In genomic region chr11:45287316-45287903, GRCh38 we compare ENCODE assay signal across 3 cellular contexts.
TF ChIP-seq lines count a peak whose summit lies in the region.

No MANE protein-coding gene starts in this region.

TF ChIP-seq in SK-N-SH, 30 proteins besides CTCF, POLR2A, EP300 and RAD21 (continued from another document):
- TF ChIP-seq REST (IDR thresholded peaks at IDR 0.05; ENCODE audit: low read depth, low read length) (peak; percentile 44; the same call in 1 of the 2 replicates), MEF2A (IDR thresholded peaks at IDR 0.05; ENCODE audit: borderline replicate concordance, low read depth) (no peak), GATA2 (CRISPR knock-in tag; IDR thresholded peaks at IDR 0.05) (no peak), ZBTB33 (IDR thresholded peaks at IDR 0.05; ENCODE audit: borderline replicate concordance, low read depth) (no peak)

TF ChIP-seq in SK-N-SH treated with all-trans-retinoic acid at 6 μM for 48 hours, 23 proteins besides CTCF, POLR2A, EP300 and RAD21 (continued from another document):
- no peak for TF ChIP-seq CSRNP3 (CRISPR knock-in tag; IDR thresholded peaks at IDR 0.05)
- no peak for TF ChIP-seq TOX (CRISPR knock-in tag; IDR thresholded peaks at IDR 0.05; ENCODE audit: borderline replicate concordance)
- TF ChIP-seq SNAI2 (CRISPR knock-in tag; IDR thresholded peaks at IDR 0.05) = no peak
- no peak for TF ChIP-seq ISL1 (CRISPR knock-in tag; IDR thresholded peaks at IDR 0.05)
- no peak for TF ChIP-seq CREB5 (CRISPR knock-in tag; IDR thresholded peaks at IDR 0.05; ENCODE audit: low read depth)
- TF ChIP-seq TSHZ2 (CRISPR knock-in tag; IDR thresholded peaks at IDR 0.05) = no peak
- TF ChIP-seq ARNTL (CRISPR knock-in tag; IDR thresholded peaks at IDR 0.05; ENCODE audit: borderline replicate concordance, low read depth) = no peak
- TF ChIP-seq POU6F1 (CRISPR knock-in tag; IDR thresholded peaks at IDR 0.05; ENCODE audit: borderline replicate concordance, low read depth) = no peak
- TF ChIP-seq TCF4 (CRISPR knock-in tag; IDR thresholded peaks at IDR 0.05; ENCODE audit: borderline replicate concordance) = no peak
- TF ChIP-seq ZNF565 (CRISPR knock-in tag; conservative IDR thresholded peaks at IDR 0.05; ENCODE audit: low read depth) = no peak
- no peak for TF ChIP-seq ZNF70 (CRISPR knock-in tag; IDR thresholded peaks at IDR 0.05)

TF ChIP-seq in HEK293, 187 proteins besides CTCF, POLR2A, EP300 and RAD21 (continued from another document):
- TF ChIP-seq REST (tag by site-specific recombination; IDR thresholded peaks at IDR 0.05) = peak; percentile 44; the same call in 1 of the 2 replicates
TF ChIP-seq in HEK293: peak in this region for 1.
